10 cellular contexts compared by ENCODE assay signal in the genomic region with DNA sequence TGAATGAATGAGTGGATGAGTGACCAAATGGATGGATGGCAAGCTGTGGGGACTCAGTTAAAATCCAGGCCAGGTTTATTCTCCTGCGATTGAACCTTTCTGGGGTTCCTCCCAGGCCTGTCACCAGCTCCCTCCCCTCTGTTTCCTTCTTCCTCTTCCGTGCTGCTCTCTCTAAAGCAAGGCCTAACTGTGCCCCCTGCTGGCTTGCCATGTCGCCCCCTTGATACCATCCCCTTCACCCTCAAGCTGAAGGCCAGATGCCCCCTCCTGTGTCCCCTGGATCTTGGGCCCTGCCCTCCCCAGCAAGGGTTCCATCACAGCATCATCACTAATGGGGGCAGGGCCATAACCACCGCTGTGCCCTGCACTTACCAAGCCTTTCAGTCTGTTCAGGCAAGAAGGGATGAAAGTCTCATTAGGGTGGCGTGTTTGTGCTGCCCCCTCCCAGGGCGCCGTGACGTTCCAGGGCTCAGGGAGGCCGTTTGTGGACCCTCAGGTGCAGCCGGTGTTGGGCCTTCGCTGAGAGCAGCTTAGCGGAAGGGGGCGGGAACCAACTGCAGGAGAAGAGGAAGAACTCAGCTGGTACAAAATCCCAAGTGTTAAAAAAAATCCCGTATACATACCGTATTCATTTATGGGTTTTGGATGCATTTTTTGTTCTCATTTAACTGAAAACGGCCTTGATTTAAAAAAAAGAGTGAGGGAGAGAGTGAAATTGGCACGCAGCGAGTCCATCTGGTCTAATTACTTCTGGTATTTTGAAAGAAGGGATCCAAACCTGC.
A peak's percentile ranks its signal among the peaks of the same experiment; 100 is the strongest.
DNase-seq lines count a peak whose midpoint lies in the region; ATAC-seq, FAIRE-seq and TF ChIP-seq lines count a peak whose summit lies in the region.
"Had no signal": no experiment of that assay in that cellular context is flagged by ENCODE, and none has a peak within 500 bp of the region (broad histone marks: within the 10 kb centered on the region; RNA-seq: fewer than 3 reads in every experiment).

No MANE protein-coding gene starts in this region.

- no peak overlapping the region for H3K4me2 ChIP-seq in SU-DHL-6 (ENCODE audit: low read depth, low read length, poor library complexity, severe bottlenecking)

- H3K27ac ChIP-seq in CD4-positive, CD25-positive, alpha-beta regulatory T cell (ENCODE audit: insufficient read depth, low read length, poor library complexity, severe bottlenecking), result no peak overlapping the region
- H3K27ac ChIP-seq in SU-DHL-6 (ENCODE audit: low read depth, low read length) (no peak overlapping the region), kidney (ENCODE audit: low read depth in 2 of 2, low read length in 2 of 2) (no peak overlapping the region)
- H3K27ac ChIP-seq: colonic mucosa, parathyroid adenoma had no signal

- H2AFZ ChIP-seq in SU-DHL-6 (ENCODE audit: low read depth, low read length, severe bottlenecking), result peak overlapping the region; percentile 59
- H2AFZ ChIP-seq: parathyroid adenoma had no signal

- no peak overlapping the region for H3K9ac ChIP-seq in SU-DHL-6 (ENCODE audit: low read length)
- no peak overlapping the region for H3K9ac ChIP-seq in kidney (ENCODE audit: low read length in 2 of 2)
- H3K9ac ChIP-seq: parathyroid adenoma had no signal

- peak; percentile 44 for FAIRE-seq in GM12892 (lab: Jason Lieb, UNC)
- no peak for FAIRE-seq in kidney (lab: Jason Lieb, UNC)

- no peaks in the 10 kb centered on the region for H3K79me2 ChIP-seq in SU-DHL-6 (ENCODE audit: insufficient read depth, low read length)
- H3K79me2 ChIP-seq: parathyroid adenoma had no signal

- H3K9me3 Mint-ChIP-seq in CD4-positive, CD25-positive, alpha-beta regulatory T cell, result no peaks in the 10 kb centered on the region

- H3K9me3 ChIP-seq in CD4-positive, CD25-positive, alpha-beta regulatory T cell (ENCODE audit: control insufficient read depth in 2 of 2, low read length in 2 of 2), result no peaks in the 10 kb centered on the region
- H3K9me3 ChIP-seq in SU-DHL-6 (ENCODE audit: insufficient read depth, low read length) (no peaks in the 10 kb centered on the region), kidney (ENCODE audit: control insufficient read depth in 1 of 2, low read length in 2 of 2) (no peaks in the 10 kb centered on the region)
- H3K9me3 ChIP-seq: colonic mucosa had no signal

- no peaks in the 10 kb centered on the region for H3K36me3 ChIP-seq in CD4-positive, CD25-positive, alpha-beta regulatory T cell (ENCODE audit: control insufficient read depth, insufficient read depth, low read length)
- H3K36me3 ChIP-seq in SU-DHL-6 (ENCODE audit: low read length), result no peaks in the 10 kb centered on the region
- no peaks in the 10 kb centered on the region for H3K36me3 ChIP-seq in kidney (ENCODE audit: control insufficient read depth in 1 of 2, insufficient read depth in 2 of 2, low read length in 2 of 2)
- H3K36me3 ChIP-seq: colonic mucosa had no signal

- H3K4me3 ChIP-seq in CD4-positive, CD25-positive, alpha-beta regulatory T cell (ENCODE audit: low read depth, low read length), result no peak overlapping the region
- no peak overlapping the region for H3K4me3 ChIP-seq in SU-DHL-6 (ENCODE audit: insufficient read depth, low read length, poor library complexity, severe bottlenecking)
- no peak overlapping the region for H3K4me3 ChIP-seq in kidney (ENCODE audit: low read length in 2 of 2)
- H3K4me3 ChIP-seq: colonic mucosa had no signal

- DNase-seq in CD4-positive, CD25-positive, alpha-beta regulatory T cell, result peak in 2 of 3 donors; percentile 1 to 26
- DNase-seq in GM12892 (ENCODE audit: insufficient read length), result no peak
- peak; percentile 63 for DNase-seq in kidney
- DNase-seq in NCI-H1930 (lab: John Stamatoyannopoulos, UW), result no peak
- no peak for DNase-seq in Right ventricle myocardium superior
- DNase-seq: colonic mucosa had no signal

- H3K4me1 ChIP-seq in CD4-positive, CD25-positive, alpha-beta regulatory T cell (ENCODE audit: control insufficient read depth, insufficient read depth, low read length, poor library complexity, severe bottlenecking), result no peaks in the 10 kb centered on the region
- no peaks in the 10 kb centered on the region for H3K4me1 ChIP-seq in kidney (ENCODE audit: control insufficient read depth in 1 of 2, insufficient read depth in 1 of 2, low read depth in 1 of 2, low read length in 2 of 2)
- H3K4me1 ChIP-seq: colonic mucosa, parathyroid adenoma had no signal

- peaks cover 0 to 14% (median 3%) of the 10 kb centered on the region in 4 donors for H3K4me1 Mint-ChIP-seq in CD4-positive, CD25-positive, alpha-beta regulatory T cell

- H3K27me3 ChIP-seq in CD4-positive, CD25-positive, alpha-beta regulatory T cell (ENCODE audit: control insufficient read depth, insufficient read depth, low read length), result no peaks in the 10 kb centered on the region
- H3K27me3 ChIP-seq in SU-DHL-6 (ENCODE audit: low read length), result no peaks in the 10 kb centered on the region
- H3K27me3 ChIP-seq: colonic mucosa had no signal

- H3K36me3 Mint-ChIP-seq in CD4-positive, CD25-positive, alpha-beta regulatory T cell, result no peaks in the 10 kb centered on the region

- H3K27ac Mint-ChIP-seq in CD4-positive, CD25-positive, alpha-beta regulatory T cell, result peak overlapping the region in 2 of 3 donors; percentile 59 to 88

- H3F3A ChIP-seq in SU-DHL-6 (ENCODE audit: insufficient read depth), result no peaks in the 10 kb centered on the region

- H3K27me3 Mint-ChIP-seq in CD4-positive, CD25-positive, alpha-beta regulatory T cell, result no peaks in the 10 kb centered on the region

- intact Hi-C loops in kidney (cut with DNase I), result no loop called here
- intact Hi-C loops in Right ventricle myocardium superior (cut with DNase I), result no loop called here

- TF ChIP-seq CTCF in SU-DHL-6 (IDR thresholded peaks at IDR 0.05; ENCODE audit: insufficient read depth, low read length, poor library complexity, severe bottlenecking), result peak; percentile 65
- TF ChIP-seq CTCF in kidney (IDR thresholded peaks at IDR 0.05; ENCODE audit: borderline replicate concordance, extremely low read depth, insufficient read depth), result no peak

- H3K4me3 Mint-ChIP-seq in CD4-positive, CD25-positive, alpha-beta regulatory T cell, result peak overlapping the region; percentile 14 to 85 (median 60)

- no peak for ATAC-seq in CD4-positive, CD25-positive, alpha-beta regulatory T cell (ENCODE audit: low read depth in 2 of 2)
- ATAC-seq in HG03460 (IDR thresholded peaks at IDR 0.05; ENCODE audit: unreplicated experiment) (no peak), Right ventricle myocardium superior (ENCODE audit: poor library complexity) (no peak), GM18520 (IDR thresholded peaks at IDR 0.05; ENCODE audit: unreplicated experiment) (no peak)

- H4K20me1 ChIP-seq in SU-DHL-6 (ENCODE audit: low read depth, low read length), result no peaks in the 10 kb centered on the region

- TF ChIP-seq POLR2A in GM12892 (IDR thresholded peaks at IDR 0.05; ENCODE audit: low read depth, low read length), result no peak

- no peaks in the 10 kb centered on the region for H3K9me2 ChIP-seq in SU-DHL-6 (replicated peaks; ENCODE audit: insufficient read depth, low read length)

Comparison
In these comparisons a context has a peak if more than half of its experiments do, and no peak if none do; other contexts are left out.
1. DNase-seq: peak in CD4-positive, CD25-positive, alpha-beta regulatory T cell (2 of 3) and kidney (single experiment); none in GM12892 (single experiment), NCI-H1930 (0 of 2) and Right ventricle myocardium superior (single experiment).